ENCODE assay signal across 10 cellular contexts in the genomic region with DNA sequence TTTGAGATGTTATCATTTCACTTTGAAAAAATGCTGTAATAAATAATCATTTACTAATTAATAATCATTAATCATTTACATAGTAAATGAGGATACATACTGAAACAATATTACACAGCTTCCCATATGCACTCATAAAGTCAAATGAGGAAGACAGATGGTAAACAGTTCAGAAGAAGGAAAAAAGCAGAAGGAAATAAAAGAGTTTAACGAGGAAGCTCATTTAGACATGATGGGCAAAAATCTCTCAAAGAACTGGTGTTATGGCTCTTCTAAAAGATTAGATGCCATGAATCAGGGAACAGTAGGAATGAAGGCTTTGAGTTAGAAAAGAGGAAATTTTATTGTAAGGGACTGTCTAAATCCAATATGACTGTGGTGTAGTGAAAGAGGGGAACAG.
"Had no signal": no experiment of that assay in that cellular context is flagged by ENCODE, and none has a peak within 500 bp of the region (broad histone marks: within the 10 kb centered on the region; RNA-seq: fewer than 3 reads in every experiment).

No MANE protein-coding gene starts in this region.

- H3K9me3 Mint-ChIP-seq: activated naive CD4-positive, alpha-beta T cell treated with anti-CD3 and anti-CD28 coated beads for 36 hours had no signal

- H3K27ac Mint-ChIP-seq: activated naive CD4-positive, alpha-beta T cell treated with anti-CD3 and anti-CD28 coated beads for 36 hours; activated T-helper 2 cell treated with anti-CD3 and anti-CD28 coated beads, Interferon-gamma antibody, Interleukin-2, Interleukin-4, amounts not matched to agents 10 μg/mL and 5 μg/mL and 100 μg/mL, durations not matched to agents 14 hours and 24 hours and 36 hours had no signal

- H3K27me3 ChIP-seq: sigmoid colon had no signal

- H3K36me3 ChIP-seq: sigmoid colon, thoracic aorta, WERI-Rb-1 had no signal

- H3K4me1 ChIP-seq: sigmoid colon had no signal

- H3K4me3 ChIP-seq: lung, sigmoid colon, thoracic aorta had no signal

- H3K9me3 ChIP-seq: sigmoid colon, thoracic aorta had no signal

- H3K4me3 Mint-ChIP-seq: activated naive CD4-positive, alpha-beta T cell treated with anti-CD3 and anti-CD28 coated beads for 36 hours had no signal

- DNase-seq: activated CD4-positive, alpha-beta T cell treated with anti-CD3 and anti-CD28 coated beads, Interleukin-2, amount 50 U/mL, for 48 hours; activated naive CD4-positive, alpha-beta T cell treated with anti-CD3 and anti-CD28 coated beads for 36 hours; erythroblast; midbrain; sigmoid colon; stimulated activated CD4-positive, alpha-beta T cell treated with anti-CD3 and anti-CD28 coated beads, Interleukin-1b, Interleukin-23, amount 100 ng/mL, for 48 hours; WERI-Rb-1 had no signal

- H3K27ac ChIP-seq: sigmoid colon, thoracic aorta, WERI-Rb-1 had no signal
